16 cellular contexts compared by ENCODE assay signal in the genomic region with DNA sequence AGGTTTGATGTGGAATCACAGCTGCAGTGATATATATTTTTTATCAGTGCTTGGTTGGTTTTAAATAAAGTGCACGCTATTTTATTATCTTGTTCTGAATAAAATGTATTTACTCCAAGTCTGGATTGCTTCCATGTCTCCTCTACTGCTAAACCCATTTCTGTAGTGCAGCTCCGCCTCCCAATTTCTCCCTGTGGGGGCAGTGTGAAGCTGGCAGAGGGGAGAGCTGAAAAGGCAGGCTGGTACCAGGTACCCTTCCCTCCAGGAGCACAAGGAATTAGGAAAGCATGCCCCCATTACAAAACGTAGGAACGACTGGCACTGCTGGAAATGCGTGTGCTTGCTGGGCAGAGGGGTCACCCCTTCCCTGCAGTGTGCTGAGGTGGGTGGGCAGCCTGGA. TPM values are rescaled to one million over a fixed set of nuclear protein-coding genes. Genes with fewer than 3 reads are reported as not detected.
DNase-seq lines count a peak whose midpoint lies in the region; ATAC-seq, FAIRE-seq and TF ChIP-seq lines count a peak whose summit lies in the region.
"Had no signal": no experiment of that assay in that cellular context is flagged by ENCODE, and none has a peak within 500 bp of the region (broad histone marks: within the 10 kb centered on the region; RNA-seq: fewer than 3 reads in every experiment).

No MANE protein-coding gene starts in this region.

- no peak overlapping the region for H4K91ac ChIP-seq in H1 (replicated peaks; ENCODE audit: insufficient read length, low read length)

- no peak overlapping the region for H3K18ac ChIP-seq in H1 (ENCODE audit: extremely low read depth, low read length)

- H3K4me1 ChIP-seq in Loucy (ENCODE audit: insufficient read depth, low read length, poor library complexity, severe bottlenecking) (peaks cover 30% of the 10 kb centered on the region), H1 (replicated peaks in 1 of 4; ENCODE audit: control insufficient read depth in 3 of 4, insufficient read depth in 4 of 4, low read length in 3 of 4) (peaks cover 5 to 14% (median 5%) of the 10 kb centered on the region in 4 experiments; a peak in 6 of 7 replicates)

- H3K4me3 ChIP-seq in Loucy (ENCODE audit: low read length, poor library complexity, severe bottlenecking) (no peak overlapping the region), H1 (ENCODE audit: extremely low read depth in 1 of 4, insufficient read depth in 2 of 4, low read depth in 3 of 4, low read length in 4 of 4) (no peak overlapping the region)
- H3K4me3 ChIP-seq: mucosa of descending colon had no signal

- no peaks in the 10 kb centered on the region for H3F3A ChIP-seq in Loucy (ENCODE audit: low read depth)

- peaks cover 17% of the 10 kb centered on the region for H3K36me3 Mint-ChIP-seq in activated naive CD8-positive, alpha-beta T cell treated with anti-CD3 and anti-CD28 coated beads, Interleukin-2, amount 10 ng/mL, durations not matched to agents 7 days and 5 days
- peaks cover 33% of the 10 kb centered on the region for H3K36me3 Mint-ChIP-seq in activated naive CD8-positive, alpha-beta T cell treated with anti-CD3 and anti-CD28 coated beads for 36 hours

- H2BK12ac ChIP-seq in H1 (ENCODE audit: low read depth, low read length) = no peak overlapping the region

- H3K56ac ChIP-seq in H1 (replicated peaks; ENCODE audit: insufficient read length, low read depth, low read length) = no peak overlapping the region

- H3K27ac ChIP-seq in H1 (ENCODE audit: low read depth, low read length) (no peak overlapping the region), temporal lobe (ENCODE audit: low read depth, low read length) (peak overlapping the region; percentile 25)

- H3K27ac Mint-ChIP-seq in activated naive CD8-positive, alpha-beta T cell treated with anti-CD3 and anti-CD28 coated beads, Interleukin-2, amount 10 ng/mL, durations not matched to agents 7 days and 5 days = no peak overlapping the region
- no peak overlapping the region for H3K27ac Mint-ChIP-seq in activated naive CD8-positive, alpha-beta T cell treated with anti-CD3 and anti-CD28 coated beads for 36 hours

- H2AFZ ChIP-seq in Loucy (ENCODE audit: low read length) = no peak overlapping the region
- no peak overlapping the region for H2AFZ ChIP-seq in H1 (ENCODE audit: low read length)

- H3K9me2 ChIP-seq in Loucy (replicated peaks; ENCODE audit: low read depth, low read length) = no peaks in the 10 kb centered on the region

- H3K9me3 Mint-ChIP-seq in activated naive CD8-positive, alpha-beta T cell treated with anti-CD3 and anti-CD28 coated beads, Interleukin-2, amount 10 ng/mL, durations not matched to agents 7 days and 5 days = no peaks in the 10 kb centered on the region
- H3K9me3 Mint-ChIP-seq in activated naive CD8-positive, alpha-beta T cell treated with anti-CD3 and anti-CD28 coated beads for 36 hours = no peaks in the 10 kb centered on the region

- TF ChIP-seq EP300 in H1 (IDR thresholded peaks at IDR 0.05; ENCODE audit: borderline replicate concordance in 1 of 2, low read depth in 2 of 2, low read length in 2 of 2) = no peak

- H4K20me1 ChIP-seq in Loucy (ENCODE audit: insufficient read depth, low read length, poor library complexity, severe bottlenecking) = peaks cover 8% of the 10 kb centered on the region
- H4K20me1 ChIP-seq in H1 (replicated peaks in 1 of 2; ENCODE audit: control insufficient read depth in 1 of 2, insufficient read depth in 2 of 2, low read length in 2 of 2) = peaks cover 9 to 16% of the 10 kb centered on the region in 2 experiments

- peaks cover 11% of the 10 kb centered on the region for H3K79me1 ChIP-seq in H1 (ENCODE audit: low read depth, low read length)

- peaks cover 11% of the 10 kb centered on the region; the same call in 1 of the 2 replicates for H3K23me2 ChIP-seq in H1 (ENCODE audit: low read depth, low read length)

- POLR2A ChIA-PET in activated naive CD8-positive, alpha-beta T cell treated with anti-CD3 and anti-CD28 coated beads, Interleukin-2, amount 10 ng/mL, durations not matched to agents 7 days and 5 days (lab: Charles Lee) = interaction anchor here (0.6 to 1.3 kb wide), 3 partner anchors 8 to 49 kb away, joined by 3 to 5 read pairs (median 3); no protein-coding TSS in a partner anchor
- POLR2A ChIA-PET in H1 (lab: Charles Lee; ENCODE audit: partially characterized antibody) = interaction anchor here (0.7 to 5.7 kb wide), 6 partner anchors 9 to 32 kb away, joined by 3 to 26 read pairs (median 4); a partner anchor contains a TSS

- no peak overlapping the region for H2BK20ac ChIP-seq in H1 (ENCODE audit: low read length)

- peaks cover 15% of the 10 kb centered on the region for H3K79me2 ChIP-seq in Loucy (ENCODE audit: insufficient read depth, low read length)
- H3K79me2 ChIP-seq in H1 (ENCODE audit: control insufficient read depth in 1 of 2, insufficient read depth in 2 of 2, low read length in 2 of 2) = peaks cover 0 to 5% of the 10 kb centered on the region in 2 experiments; a peak in 1 of 4 replicates

- TF ChIP-seq POLR2A in H1 (IDR thresholded peaks at IDR 0.05; ENCODE audit: control extremely low read depth in 1 of 2, low read depth in 2 of 2, low read length in 2 of 2) = no peak; a peak in 1 of 3 replicates

- 93% methylated on average over 5 of the region's 5 CpGs; no CpG with 5 or more reads in 1 of the 2 experiments for WGBS in H1 (ENCODE audit: extremely low coverage in 1 of 2, insufficient coverage in 1 of 2, insufficient read length in 1 of 2, insufficient replicate concordance in 2 of 2, low coverage in 1 of 2, low lambda C conversion rate in 2 of 2, missing lambda C conversion rate in 1 of 2), 2 experiments

- TF ChIP-seq RAD21 in H1 (IDR thresholded peaks at IDR 0.05 in 1 of 2, conservative IDR thresholded peaks at IDR 0.05 in 1 of 2; ENCODE audit: low read depth in 2 of 2, low read length in 2 of 2) = no peak

- peaks cover 40% of the 10 kb centered on the region; the same call in 1 of the 2 replicates for H3K36me3 ChIP-seq in Loucy (ENCODE audit: insufficient read depth, low read length)
- peaks cover 5 to 18% (median 12%) of the 10 kb centered on the region in 4 experiments; a peak in 6 of 8 replicates for H3K36me3 ChIP-seq in H1 (ENCODE audit: control insufficient read depth in 2 of 4, insufficient read depth in 4 of 4, low read length in 3 of 4)

- no peak overlapping the region for H2BK120ac ChIP-seq in H1 (replicated peaks; ENCODE audit: low read depth, low read length)

- TF ChIP-seq CTCF in Loucy (conservative IDR thresholded peaks at IDR 0.05; ENCODE audit: low read length) (no peak), H1 (IDR thresholded peaks at IDR 0.05; ENCODE audit: control extremely low read depth in 1 of 3, insufficient read depth in 1 of 3, low read depth in 1 of 3, low read length in 3 of 3) (no peak)

- peak overlapping the region; percentile 6; the same call in 1 of the 2 replicates for H2AK5ac ChIP-seq in H1 (ENCODE audit: low read depth, low read length)

- no peak overlapping the region for H3K4ac ChIP-seq in H1 (replicated peaks; ENCODE audit: insufficient read length, low read depth, low read length)

- H3K4me2 ChIP-seq in Loucy (ENCODE audit: low read depth, low read length, poor library complexity, severe bottlenecking) (peak overlapping the region; percentile 70), H1 (ENCODE audit: insufficient read depth in 1 of 2, low read depth in 2 of 2, low read length in 2 of 2) (peak overlapping the region in 1 of 2 experiments; percentile 68; a peak in 1 of 4 replicates)

- no peak overlapping the region for H3K14ac ChIP-seq in H1 (ENCODE audit: insufficient read length)

- FAIRE-seq in H1 (lab: Jason Lieb, UNC) = no peak
- FAIRE-seq: keratinocyte, TTC549 had no signal

- ATAC-seq in activated naive CD8-positive, alpha-beta T cell treated with anti-CD3 and anti-CD28 coated beads, Interleukin-2, amount 10 ng/mL, durations not matched to agents 7 days and 5 days (ENCODE audit: low read depth) = no peak

- H3K27me3 ChIP-seq in Loucy (ENCODE audit: insufficient read depth, low read length, poor library complexity, severe bottlenecking) (no peaks in the 10 kb centered on the region), H1 (replicated peaks in 1 of 4; ENCODE audit: control insufficient read depth in 3 of 4, extremely low read depth in 1 of 4, insufficient read depth in 3 of 4, low read length in 3 of 4) (peaks cover 0 to 3% (median 0%) of the 10 kb centered on the region in 4 experiments; a peak in 1 of 7 replicates)

- no peak overlapping the region for H2BK15ac ChIP-seq in H1 (ENCODE audit: low read length)

- H3K23ac ChIP-seq in H1 (ENCODE audit: insufficient read length) = no peak overlapping the region

- peak overlapping the region; percentile 57; the same call in 1 of the 2 replicates for H4K8ac ChIP-seq in H1 (ENCODE audit: extremely low read depth, insufficient read depth, low read length)

- H3K4me1 Mint-ChIP-seq in activated naive CD8-positive, alpha-beta T cell treated with anti-CD3 and anti-CD28 coated beads, Interleukin-2, amount 10 ng/mL, durations not matched to agents 7 days and 5 days = peaks cover 7% of the 10 kb centered on the region
- H3K4me1 Mint-ChIP-seq in activated naive CD8-positive, alpha-beta T cell treated with anti-CD3 and anti-CD28 coated beads for 36 hours = peaks cover 29% of the 10 kb centered on the region

- peak overlapping the region; percentile 37 for H3K4me3 Mint-ChIP-seq in activated naive CD8-positive, alpha-beta T cell treated with anti-CD3 and anti-CD28 coated beads, Interleukin-2, amount 10 ng/mL, durations not matched to agents 7 days and 5 days
- no peak overlapping the region for H3K4me3 Mint-ChIP-seq in activated naive CD8-positive, alpha-beta T cell treated with anti-CD3 and anti-CD28 coated beads for 36 hours

- DNase-seq in activated naive CD8-positive, alpha-beta T cell treated with anti-CD3 and anti-CD28 coated beads, Interleukin-2, amount 10 ng/mL, durations not matched to agents 7 days and 5 days = no peak
- DNase-seq in activated naive CD8-positive, alpha-beta T cell treated with anti-CD3 and anti-CD28 coated beads for 36 hours = no peak
- no peak for DNase-seq in H1 (ENCODE audit: low read depth in 1 of 2, low spot score in 2 of 2)
- no peak for DNase-seq in effector CD8-positive, alpha-beta T cell (lab: John Stamatoyannopoulos, UW)
- DNase-seq in inferior parietal cortex (ENCODE audit: extremely low spot score) = no peak
- DNase-seq in putamen (ENCODE audit: low spot score) = no peak
- DNase-seq: cerebellar nuclear complex, mucosa of descending colon, NCI-H146 had no signal

- no peak overlapping the region for H4K5ac ChIP-seq in H1 (ENCODE audit: insufficient read length, low read depth, low read length)

- CTCF ChIA-PET in H1 (lab: Charles Lee; ENCODE audit: partially characterized antibody) = interaction anchor here (0.8 to 1.7 kb wide), 5 partner anchors 8 to 92 kb away, joined by 3 to 7 read pairs (median 4); no protein-coding TSS in a partner anchor

- H3K27me3 Mint-ChIP-seq in activated naive CD8-positive, alpha-beta T cell treated with anti-CD3 and anti-CD28 coated beads, Interleukin-2, amount 10 ng/mL, durations not matched to agents 7 days and 5 days = peaks cover 24% of the 10 kb centered on the region
- peaks cover 18% of the 10 kb centered on the region for H3K27me3 Mint-ChIP-seq in activated naive CD8-positive, alpha-beta T cell treated with anti-CD3 and anti-CD28 coated beads for 36 hours

- no peak overlapping the region for H3K9ac ChIP-seq in Loucy (ENCODE audit: low read depth, low read length, poor library complexity, severe bottlenecking)
- H3K9ac ChIP-seq in H1 (replicated peaks in 1 of 4; ENCODE audit: extremely low read depth in 1 of 4, low read depth in 3 of 4, low read length in 3 of 4) = no peak overlapping the region

- no peak overlapping the region for H2BK5ac ChIP-seq in H1 (ENCODE audit: low read depth, low read length)

- H3K9me3 ChIP-seq in Loucy (ENCODE audit: insufficient read depth, low read depth, low read length) (no peaks in the 10 kb centered on the region), H1 (ENCODE audit: insufficient read depth in 2 of 2, low read depth in 1 of 2, low read length in 1 of 2) (no peaks in the 10 kb centered on the region)
- H3K9me3 ChIP-seq: mucosa of descending colon, tibial nerve had no signal

RNA-seq across cellular contexts. Expression of a gene that starts 0.9 kb away (rescaled TPM):
- 1 to 10 TPM in 1 of 2 experiments, under 1 TPM in 1; 0.80 to 1.3 TPM for total RNA-seq in activated naive CD8-positive, alpha-beta T cell treated with anti-CD3 and anti-CD28 coated beads, Interleukin-2, amount 10 ng/mL, durations not matched to agents 7 days and 5 days
- total RNA-seq in activated naive CD8-positive, alpha-beta T cell treated with anti-CD3 and anti-CD28 coated beads for 36 hours = 1 to 10 TPM; 1.3 to 1.4 TPM
- 97.9 and 98.2 TPM in 2 replicates for total RNA-seq in H1 (2021; fragmentation: NEBNext Ultra II Directional; extraction: Animal tissue kit (Norgen Biotek cat#: 25700))
- 46.6 and 69.0 TPM in 2 replicates for polyA plus RNA-seq in H1 (2011; rRNA removed)
- polyA plus RNA-seq in H1 (2011; cell fraction: cytosol; rRNA removed) = 65.5 TPM
- polyA plus RNA-seq in H1 (2011; cell fraction: nucleus; rRNA removed) = 453 TPM
- 77.1 to 107 TPM (median 96.0 TPM) in 4 replicates for polyA plus RNA-seq in H1 (2012, experiment 1 of 2)
- polyA plus RNA-seq in H1 (2012, experiment 2 of 2) = 39.7 TPM
- polyA plus RNA-seq in H1 (2013, experiment 1 of 2) = 99.5 TPM
- polyA plus RNA-seq in H1 (2013, experiment 2 of 2) = 89.8 TPM
- 26.2 and 27.0 TPM in 2 replicates for polyA minus RNA-seq in H1 (2011; rRNA and poly(A)+ RNA removed)
- 53.9 TPM for polyA minus RNA-seq in H1 (2011; cell fraction: cytosol; rRNA and poly(A)+ RNA removed)
- polyA minus RNA-seq in H1 (2011; cell fraction: nucleus; rRNA and poly(A)+ RNA removed) = 103 TPM
- total RNA-seq in temporal lobe = 105 TPM

RNA-seq across cellular contexts. Expression of a gene that starts 9.4 kb away (rescaled TPM):
- 100 to 1,000 TPM in 1 of 2 experiments, 10 to 100 TPM in 1; 97.8 to 102 TPM for total RNA-seq in activated naive CD8-positive, alpha-beta T cell treated with anti-CD3 and anti-CD28 coated beads, Interleukin-2, amount 10 ng/mL, durations not matched to agents 7 days and 5 days
- 100 to 1,000 TPM; 109 to 113 TPM for total RNA-seq in activated naive CD8-positive, alpha-beta T cell treated with anti-CD3 and anti-CD28 coated beads for 36 hours
- 30.3 and 30.7 TPM in 2 replicates for total RNA-seq in H1 (2021; fragmentation: NEBNext Ultra II Directional; extraction: Animal tissue kit (Norgen Biotek cat#: 25700))
- polyA plus RNA-seq in H1 (2011; rRNA removed) = 27.3 and 29.9 TPM in 2 replicates
- 18.1 TPM for polyA plus RNA-seq in H1 (2011; cell fraction: cytosol; rRNA removed)
- polyA plus RNA-seq in H1 (2011; cell fraction: nucleus; rRNA removed) = 20.8 TPM
- 18.4 to 34.3 TPM (median 29.4 TPM) in 4 replicates for polyA plus RNA-seq in H1 (2012, experiment 1 of 2)
- 41.0 TPM for polyA plus RNA-seq in H1 (2012, experiment 2 of 2)
- polyA plus RNA-seq in H1 (2013, experiment 1 of 2) = 58.8 TPM
- polyA plus RNA-seq in H1 (2013, experiment 2 of 2) = 66.2 TPM
- polyA minus RNA-seq in H1 (2011; rRNA and poly(A)+ RNA removed) = 12.3 and 12.4 TPM in 2 replicates
- 6.8 TPM for polyA minus RNA-seq in H1 (2011; cell fraction: cytosol; rRNA and poly(A)+ RNA removed)
- 6.0 TPM for polyA minus RNA-seq in H1 (2011; cell fraction: nucleus; rRNA and poly(A)+ RNA removed)
- total RNA-seq in temporal lobe = 9.1 TPM

RNA-seq across cellular contexts. Expression of a gene that starts 16.9 kb away (rescaled TPM):
- 100 to 1,000 TPM in 1 of 2 experiments, 10 to 100 TPM in 1; 97.7 to 103 TPM for total RNA-seq in activated naive CD8-positive, alpha-beta T cell treated with anti-CD3 and anti-CD28 coated beads, Interleukin-2, amount 10 ng/mL, durations not matched to agents 7 days and 5 days
- total RNA-seq in activated naive CD8-positive, alpha-beta T cell treated with anti-CD3 and anti-CD28 coated beads for 36 hours = 100 to 1,000 TPM; 209 to 213 TPM
- 140 and 141 TPM in 2 replicates for total RNA-seq in H1 (2021; fragmentation: NEBNext Ultra II Directional; extraction: Animal tissue kit (Norgen Biotek cat#: 25700))
- polyA plus RNA-seq in H1 (2011; rRNA removed) = 107 and 176 TPM in 2 replicates
- 94.9 TPM for polyA plus RNA-seq in H1 (2011; cell fraction: cytosol; rRNA removed)
- 102 TPM for polyA plus RNA-seq in H1 (2011; cell fraction: nucleus; rRNA removed)
- polyA plus RNA-seq in H1 (2012, experiment 1 of 2) = 108 to 174 TPM (median 157 TPM) in 4 replicates
- polyA plus RNA-seq in H1 (2012, experiment 2 of 2) = 112 TPM
- polyA plus RNA-seq in H1 (2013, experiment 1 of 2) = 81.8 TPM
- 81.3 TPM for polyA plus RNA-seq in H1 (2013, experiment 2 of 2)
- 50.2 and 71.6 TPM in 2 replicates for polyA minus RNA-seq in H1 (2011; rRNA and poly(A)+ RNA removed)
- polyA minus RNA-seq in H1 (2011; cell fraction: cytosol; rRNA and poly(A)+ RNA removed) = 50.9 TPM
- polyA minus RNA-seq in H1 (2011; cell fraction: nucleus; rRNA and poly(A)+ RNA removed) = 63.9 TPM
- 30.2 TPM for total RNA-seq in temporal lobe

RNA-seq across cellular contexts. Expression of a gene that starts 28.6 kb away (rescaled TPM):
- total RNA-seq in activated naive CD8-positive, alpha-beta T cell treated with anti-CD3 and anti-CD28 coated beads, Interleukin-2, amount 10 ng/mL, durations not matched to agents 7 days and 5 days = 1 to 10 TPM; 7.2 to 7.4 TPM
- 1 to 10 TPM; 6.3 to 6.9 TPM for total RNA-seq in activated naive CD8-positive, alpha-beta T cell treated with anti-CD3 and anti-CD28 coated beads for 36 hours
- total RNA-seq in H1 (2021; fragmentation: NEBNext Ultra II Directional; extraction: Animal tissue kit (Norgen Biotek cat#: 25700)) = 25.8 and 33.7 TPM in 2 replicates
- 31.0 and 36.4 TPM in 2 replicates for polyA plus RNA-seq in H1 (2011; rRNA removed)
- polyA plus RNA-seq in H1 (2011; cell fraction: cytosol; rRNA removed) = 21.3 TPM
- polyA plus RNA-seq in H1 (2011; cell fraction: nucleus; rRNA removed) = 34.6 TPM
- polyA plus RNA-seq in H1 (2012, experiment 1 of 2) = 23.0 to 39.6 TPM (median 34.9 TPM) in 4 replicates
- polyA plus RNA-seq in H1 (2012, experiment 2 of 2) = 42.7 TPM
- 52.8 TPM for polyA plus RNA-seq in H1 (2013, experiment 1 of 2)
- polyA plus RNA-seq in H1 (2013, experiment 2 of 2) = 59.9 TPM
- polyA minus RNA-seq in H1 (2011; rRNA and poly(A)+ RNA removed) = 32.4 and 38.1 TPM in 2 replicates
- polyA minus RNA-seq in H1 (2011; cell fraction: cytosol; rRNA and poly(A)+ RNA removed) = 23.1 TPM
- polyA minus RNA-seq in H1 (2011; cell fraction: nucleus; rRNA and poly(A)+ RNA removed) = 32.3 TPM
- total RNA-seq in temporal lobe = 2.0 TPM

RNA-seq across cellular contexts. Expression of a gene that starts 48.2 kb away (rescaled TPM):
- 100 to 1,000 TPM; 274 to 285 TPM for total RNA-seq in activated naive CD8-positive, alpha-beta T cell treated with anti-CD3 and anti-CD28 coated beads, Interleukin-2, amount 10 ng/mL, durations not matched to agents 7 days and 5 days
- total RNA-seq in activated naive CD8-positive, alpha-beta T cell treated with anti-CD3 and anti-CD28 coated beads for 36 hours = 100 to 1,000 TPM; 167 to 169 TPM
- total RNA-seq in H1 (2021; fragmentation: NEBNext Ultra II Directional; extraction: Animal tissue kit (Norgen Biotek cat#: 25700)) = 0.19 TPM in 1 of 2 replicates, not detected in the other
- 0.03 TPM in 2 replicates for polyA plus RNA-seq in H1 (2011; rRNA removed)
- polyA plus RNA-seq in H1 (2011; cell fraction: cytosol; rRNA removed) = not detected
- 0.30 TPM for polyA plus RNA-seq in H1 (2011; cell fraction: nucleus; rRNA removed)
- polyA plus RNA-seq in H1 (2012, experiment 1 of 2) = 0.11 to 0.62 TPM in 2 of 4 replicates, not detected in the others
- polyA plus RNA-seq in H1 (2012, experiment 2 of 2) = not detected
- polyA plus RNA-seq in H1 (2013, experiment 1 of 2) = 0.08 TPM
- polyA plus RNA-seq in H1 (2013, experiment 2 of 2) = 0.04 TPM
- 0.06 TPM in 1 of 2 replicates, not detected in the other for polyA minus RNA-seq in H1 (2011; rRNA and poly(A)+ RNA removed)
- polyA minus RNA-seq in H1 (2011; cell fraction: cytosol; rRNA and poly(A)+ RNA removed) = not detected
- not detected for polyA minus RNA-seq in H1 (2011; cell fraction: nucleus; rRNA and poly(A)+ RNA removed)
- 0.74 TPM for total RNA-seq in temporal lobe
- total RNA-seq: endothelial cell of umbilical vein had no signal
- polyA plus RNA-seq: BJ, endothelial cell of umbilical vein had no signal

Comparison
In these comparisons a context has a peak if more than half of its experiments do, and no peak if none do; other contexts are left out.
1. RNA of a gene that starts 0.9 kb away (total RNA-seq): 105 TPM in temporal lobe (single experiment) and 97.9 to 98.2 TPM in H1; 1.3 to 1.4 TPM in activated naive CD8-positive, alpha-beta T cell treated with anti-CD3 and anti-CD28 coated beads for 36 hours and 0.80 to 1.3 TPM in activated naive CD8-positive, alpha-beta T cell treated with anti-CD3 and anti-CD28 coated beads, Interleukin-2, amount 10 ng/mL, durations not matched to agents 7 days and 5 days; every median in the first group is over 10 times any median in the second.